In genomic region chr9:26508897-26509296, GRCh38 we compare ENCODE assay signal across 5 cellular contexts.
"Had no signal": no experiment of that assay in that cellular context is flagged by ENCODE, and none has a peak within 500 bp of the region (broad histone marks: within the 10 kb centered on the region; RNA-seq: fewer than 3 reads in every experiment).

No MANE protein-coding gene starts in this region.

- ATAC-seq: HepG2, K562 had no signal

- H3K4me3 ChIP-seq: K562 had no signal

- H3K27ac ChIP-seq: HL-60 had no signal

- DNase-seq: IMR-90, KBM-7 had no signal
